29 cellular contexts compared by ENCODE assay signal in genomic region chr7:41203542-41203941, GRCh38.
"Had no signal": no experiment of that assay in that cellular context is flagged by ENCODE, and none has a peak within 500 bp of the region (broad histone marks: within the 10 kb centered on the region; RNA-seq: fewer than 3 reads in every experiment).

No MANE protein-coding gene starts in this region.

- H3K4me1 Mint-ChIP-seq: naive B cell, natural killer cell, neural progenitor cell had no signal

- H3K27ac ChIP-seq: left lung, lower lobe of right lung, neural progenitor cell, neutrophil, ovary, right atrium auricular region, right lobe of liver, stomach, testis, thyroid gland, transverse colon, upper lobe of right lung had no signal

- H3K4me1 ChIP-seq: left lung, lower lobe of right lung, neural progenitor cell, right atrium auricular region, right lobe of liver, stomach, testis, thyroid gland, transverse colon, upper lobe of right lung had no signal

- H3K36me3 Mint-ChIP-seq: naive B cell; natural killer cell; neural progenitor cell; stimulated activated naive B cell treated with anti-CD40 and anti-IgM and Interleukin-4, amounts not matched to agents 10 μg/mL and 1 μg/mL and 100 μg/mL, for 72 hours had no signal

- FAIRE-seq: kidney had no signal

- H3K27ac Mint-ChIP-seq: natural killer cell, nephron progenitor cell, neural progenitor cell, progenitor cell of endocrine pancreas had no signal

- H3K4me2 ChIP-seq: neural progenitor cell, smooth muscle cell had no signal

- ATAC-seq: left colon; left lung; lower lobe of right lung; natural killer cell; right lobe of liver; stimulated activated naive CD8-positive, alpha-beta T cell treated with anti-CD3 and anti-CD28 coated beads, Interleukin-15, Interleukin-2, amounts not matched to agents 100 U/mL and 50 U/mL, for 24 hours; upper lobe of right lung had no signal

- H3K36me3 ChIP-seq: left lung, lower lobe of right lung, neural progenitor cell, neutrophil, ovary, right atrium auricular region, right lobe of liver, stomach, thyroid gland, transverse colon, upper lobe of right lung had no signal

- H3K4me3 Mint-ChIP-seq: naive B cell; natural killer cell; nephron progenitor cell; neural progenitor cell; stimulated activated naive B cell treated with anti-CD40 and anti-IgM and Interleukin-4, amounts not matched to agents 10 μg/mL and 1 μg/mL and 100 μg/mL, for 72 hours had no signal

- H2AFZ ChIP-seq: neural progenitor cell had no signal

- H3K4me3 ChIP-seq: left lung, lower lobe of right lung, neural progenitor cell, ovary, right atrium auricular region, right lobe of liver, smooth muscle cell, stomach, testis, thyroid gland, transverse colon, upper lobe of right lung had no signal

- H3K9ac ChIP-seq: neural progenitor cell had no signal

- H3K27me3 ChIP-seq: left lung, neural progenitor cell, neutrophil, ovary, right atrium auricular region, right lobe of liver, stomach, testis, thyroid gland, transverse colon, upper lobe of right lung had no signal

- H3K9me3 ChIP-seq: left lung, lower lobe of right lung, neutrophil, ovary, right atrium auricular region, right lobe of liver, stomach, testis, thyroid gland, transverse colon, upper lobe of right lung had no signal

- H3K9me3 Mint-ChIP-seq: nephron progenitor cell, neural progenitor cell had no signal

- DNase-seq: hippocampal formation; kidney; left colon; left lung; lower lobe of right lung; mammary epithelial cell; mesenchymal stem cell; naive B cell; natural killer cell; nephron progenitor cell; occipital lobe; ovary; right lobe of liver; stimulated activated CD4-positive, alpha-beta T cell treated with anti-CD3 and anti-CD28 coated beads, Interleukin-1b, Interleukin-23, amount 100 ng/mL, for 48 hours; stimulated activated CD4-positive, alpha-beta T cell treated with anti-CD3 and anti-CD28 coated beads, Interleukin-2, amount 100 ng/mL, for 48 hours; stimulated activated CD4-positive, alpha-beta T cell treated with anti-CD3 and anti-CD28 coated beads, Interleukin-4, amount 100 ng/mL, for 4 hours; stimulated activated CD8-positive, alpha-beta memory T cell treated with anti-CD3 and anti-CD28 coated beads, Interleukin-4, amount 100 ng/mL, for 48 hours; stimulated activated naive B cell treated with anti-CD40 and anti-IgM and Interleukin-4, amounts not matched to agents 10 μg/mL and 1 μg/mL and 100 μg/mL, for 72 hours; stimulated activated naive CD8-positive, alpha-beta T cell treated with anti-CD3 and anti-CD28 coated beads, Interleukin-15, Interleukin-2, amounts not matched to agents 100 U/mL and 50 U/mL, for 24 hours; stomach; testis; thyroid gland; transverse colon; upper lobe of right lung had no signal
